8 cellular contexts compared by ENCODE assay signal in the genomic region with DNA sequence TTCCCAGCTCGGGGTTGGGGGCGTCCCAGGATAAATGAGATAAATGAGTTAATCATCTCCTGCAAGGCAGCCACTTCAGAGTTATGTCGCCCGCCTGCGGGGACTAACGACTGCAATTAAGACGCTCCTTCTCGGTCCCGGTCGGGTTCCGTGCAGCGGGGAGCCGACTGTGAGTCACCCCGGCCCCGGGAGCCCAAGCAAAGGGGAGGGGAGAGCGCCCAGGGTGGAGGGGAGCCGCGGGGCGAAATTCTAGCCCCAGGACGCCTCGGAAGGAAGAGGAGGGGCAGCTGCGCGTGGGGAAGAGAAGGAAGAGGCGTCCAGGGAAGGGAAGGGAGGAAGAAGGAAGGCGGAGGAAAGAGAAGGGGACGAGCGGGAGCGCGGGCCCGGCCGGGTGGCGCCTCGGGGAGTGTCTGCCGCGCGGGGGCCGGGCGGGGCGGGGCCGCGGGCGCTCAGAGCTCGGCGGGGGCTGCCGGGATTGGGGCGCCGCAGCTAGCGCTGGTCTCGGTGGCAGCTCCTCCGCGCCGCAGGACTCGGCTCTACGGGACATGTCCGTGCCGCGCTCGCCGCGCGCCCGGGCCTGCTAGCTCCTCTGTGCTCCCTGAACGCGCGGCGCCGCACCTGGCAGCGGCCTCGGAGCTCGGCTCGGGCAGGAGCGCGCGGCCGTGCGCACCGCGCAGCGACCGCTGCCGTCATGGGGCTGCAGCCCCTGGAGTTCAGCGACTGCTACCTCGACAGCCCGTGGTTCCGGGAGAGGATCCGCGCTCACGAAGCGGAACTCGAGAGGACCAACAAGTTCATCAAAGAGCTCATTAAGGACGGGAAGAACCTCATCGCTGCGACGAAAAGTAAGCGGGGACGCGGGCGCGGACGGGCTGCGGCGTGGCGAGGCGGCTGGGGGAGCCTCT. TPM values are rescaled to one million over a fixed set of nuclear protein-coding genes. Genes with fewer than 3 reads are reported as not detected.
A peak's percentile ranks its signal among the peaks of the same experiment; 100 is the strongest.
DNase-seq lines count a peak whose midpoint lies in the region; ATAC-seq and TF ChIP-seq lines count a peak whose summit lies in the region.

A gene with protein sequence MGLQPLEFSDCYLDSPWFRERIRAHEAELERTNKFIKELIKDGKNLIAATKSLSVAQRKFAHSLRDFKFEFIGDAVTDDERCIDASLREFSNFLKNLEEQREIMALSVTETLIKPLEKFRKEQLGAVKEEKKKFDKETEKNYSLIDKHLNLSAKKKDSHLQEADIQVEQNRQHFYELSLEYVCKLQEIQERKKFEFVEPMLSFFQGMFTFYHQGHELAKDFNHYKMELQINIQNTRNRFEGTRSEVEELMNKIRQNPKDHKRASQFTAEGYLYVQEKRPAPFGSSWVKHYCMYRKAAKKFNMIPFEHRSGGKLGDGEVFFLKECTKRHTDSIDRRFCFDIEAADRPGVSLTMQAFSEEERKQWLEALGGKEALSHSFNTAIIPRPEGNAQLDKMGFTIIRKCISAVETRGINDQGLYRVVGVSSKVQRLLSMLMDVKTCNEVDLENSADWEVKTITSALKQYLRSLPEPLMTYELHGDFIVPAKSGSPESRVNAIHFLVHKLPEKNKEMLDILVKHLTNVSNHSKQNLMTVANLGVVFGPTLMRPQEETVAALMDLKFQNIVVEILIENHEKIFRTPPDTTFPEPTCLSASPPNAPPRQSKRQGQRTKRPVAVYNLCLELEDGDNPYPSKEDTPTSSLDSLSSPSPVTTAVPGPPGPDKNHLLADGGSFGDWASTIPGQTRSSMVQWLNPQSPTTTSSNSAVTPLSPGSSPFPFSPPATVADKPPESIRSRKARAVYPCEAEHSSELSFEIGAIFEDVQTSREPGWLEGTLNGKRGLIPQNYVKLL (plus strand): TSS at position 478 of the 905 bp plus-strand sequence. CDS start 214 bp downstream, at position 692.

- peak within 1 kb of the TSS; percentile 61 for H3K27ac ChIP-seq in SK-N-MC
- H3K27ac ChIP-seq in trophoblast cell (ENCODE audit: low read depth, low read length) = peak within 1 kb of the TSS; percentile 89
- peak within 1 kb of the TSS; percentile 90 to 97 (median 94) for H3K27ac ChIP-seq in tibial nerve

- H2BK120ac ChIP-seq in trophoblast cell (ENCODE audit: insufficient read depth, low read length, poor library complexity) = peak within 1 kb of the TSS; percentile 99

- peak within 1 kb of the TSS; percentile 100 for H3K18ac ChIP-seq in trophoblast cell (ENCODE audit: low read length)

- peak within 1 kb of the TSS; percentile 98 for H2AFZ ChIP-seq in trophoblast cell (ENCODE audit: insufficient read depth, low read length, poor library complexity)

- peak in 1 of 2 donors; percentile 73 for TF ChIP-seq POLR2A in tibial nerve (IDR thresholded peaks at IDR 0.05)

- H2AK5ac ChIP-seq in trophoblast cell (ENCODE audit: low read length) = peak within 1 kb of the TSS; percentile 96

- H4K91ac ChIP-seq in trophoblast cell (ENCODE audit: low read depth, low read length) = peak within 1 kb of the TSS; percentile 94

- H3K27me3 ChIP-seq in trophoblast cell (ENCODE audit: insufficient read depth, low read length) (no peaks in the 10 kb centered on the region), tibial nerve (no peaks in the 10 kb centered on the region)

- peak within 1 kb of the TSS; percentile 97 for H2BK5ac ChIP-seq in trophoblast cell (ENCODE audit: low read depth, low read length, poor library complexity)

- no CpG with 5 or more reads among the region's 104 CpGs for WGBS in trophoblast cell (ENCODE audit: extremely low coverage, insufficient coverage, insufficient read length)
- 0 to 1% methylated on average over 68 to 83 of the region's 104 CpGs for WGBS in tibial nerve, 2 donors

- peaks cover 5 to 6% of the 10 kb centered on the region in 2 donors for H3K36me3 Mint-ChIP-seq in activated naive CD4-positive, alpha-beta T cell treated with anti-CD3 and anti-CD28 coated beads, Interleukin-2, amount 50 U/mL, for 72 hours
- no peaks in the 10 kb centered on the region for H3K36me3 Mint-ChIP-seq in glutamatergic neuron (ENCODE audit: unreplicated experiment)

- H3K4me1 ChIP-seq in trophoblast cell (ENCODE audit: control insufficient read depth in 1 of 2, insufficient read depth in 2 of 2, low read length in 2 of 2) = peaks cover 8 to 19% of the 10 kb centered on the region in 2 experiments
- peaks cover 0 to 32% (median 6%) of the 10 kb centered on the region in 4 donors for H3K4me1 ChIP-seq in tibial nerve

- TF ChIP-seq CTCF in glutamatergic neuron (IDR thresholded peaks at IDR 0.05; ENCODE audit: partially characterized antibody, unreplicated experiment) (no peak), tibial nerve (IDR thresholded peaks at IDR 0.05) (peak in 1 of 5 experiments; percentile 14)

- DNase-seq in CD1c-positive myeloid dendritic cell (ENCODE audit: extremely low spot score) = peak; percentile 81
- no peak for DNase-seq in SK-N-MC (ENCODE audit: low read depth, low spot score)
- peak; percentile 65 to 74 for DNase-seq in activated naive CD4-positive, alpha-beta T cell treated with anti-CD3 and anti-CD28 coated beads, Interleukin-2, amount 50 U/mL, for 72 hours (ENCODE audit: low spot score in 2 of 2)
- peak; percentile 71 for DNase-seq in glutamatergic neuron
- peak; percentile 49 to 68 for DNase-seq in trophoblast cell
- DNase-seq in tibial nerve (ENCODE audit: low spot score in 2 of 2) = peak; percentile 42 to 56

- TF ChIP-seq EP300 in tibial nerve (IDR thresholded peaks at IDR 0.05) = peak in 1 of 2 donors; percentile 81

- peaks cover 21% of the 10 kb centered on the region for H3K79me1 ChIP-seq in trophoblast cell (ENCODE audit: low read length)

- peak within 1 kb of the TSS; percentile 99 for H3K4me3 Mint-ChIP-seq in glutamatergic neuron (ENCODE audit: unreplicated experiment)

- peak within 1 kb of the TSS; percentile 73 for H4K12ac ChIP-seq in trophoblast cell (ENCODE audit: low read depth, low read length)

- peaks cover 18% of the 10 kb centered on the region for H3K79me2 ChIP-seq in trophoblast cell (ENCODE audit: control insufficient read depth, insufficient read depth, low read length, poor library complexity)

- H3K36me3 ChIP-seq in SK-N-MC (ENCODE audit: insufficient read depth, low read length) (no peaks in the 10 kb centered on the region), trophoblast cell (ENCODE audit: control insufficient read depth in 1 of 2, insufficient read depth in 2 of 2, low read length in 2 of 2) (no peaks in the 10 kb centered on the region), tibial nerve (no peaks in the 10 kb centered on the region)

- H2BK12ac ChIP-seq in trophoblast cell (ENCODE audit: low read length) = peak within 1 kb of the TSS; percentile 98

- no peaks in the 10 kb centered on the region for H3K9me3 Mint-ChIP-seq in activated naive CD4-positive, alpha-beta T cell treated with anti-CD3 and anti-CD28 coated beads, Interleukin-2, amount 50 U/mL, for 72 hours
- H3K9me3 Mint-ChIP-seq in glutamatergic neuron (ENCODE audit: unreplicated experiment) = peaks cover 19% of the 10 kb centered on the region

- peak within 1 kb of the TSS; percentile 79 for H3K4me2 ChIP-seq in trophoblast cell (ENCODE audit: low read length)

- peak within 1 kb of the TSS; percentile 77 for H3K9ac ChIP-seq in SK-N-MC (ENCODE audit: insufficient read length)
- peak within 1 kb of the TSS; percentile 96 for H3K9ac ChIP-seq in trophoblast cell (ENCODE audit: low read length)

- no peak within 1 kb of the TSS for H3K23ac ChIP-seq in trophoblast cell (ENCODE audit: low read length)

- H3K27me3 Mint-ChIP-seq in glutamatergic neuron (ENCODE audit: unreplicated experiment) = peaks cover 16% of the 10 kb centered on the region

- H3K4me3 ChIP-seq in SK-N-MC (peak within 1 kb of the TSS; percentile 91), trophoblast cell (ENCODE audit: low read depth, low read length) (peak within 1 kb of the TSS; percentile 97), tibial nerve (peak within 1 kb of the TSS; percentile 63 to 89 (median 74))

- ATAC-seq in GM19328 (IDR thresholded peaks at IDR 0.05; ENCODE audit: unreplicated experiment) (peak; percentile 56), HG03457 (IDR thresholded peaks at IDR 0.05; ENCODE audit: unreplicated experiment) (peak; percentile 37)
- peak; percentile 81 to 83 for ATAC-seq in activated naive CD4-positive, alpha-beta T cell treated with anti-CD3 and anti-CD28 coated beads, Interleukin-2, amount 50 U/mL, for 72 hours

- peak within 1 kb of the TSS; percentile 92 for H4K8ac ChIP-seq in trophoblast cell (ENCODE audit: low read depth, low read length)

- peaks cover 35% of the 10 kb centered on the region for H3K4me1 Mint-ChIP-seq in glutamatergic neuron (ENCODE audit: low read depth, unreplicated experiment)

- peak within 1 kb of the TSS; percentile 99 for H3K14ac ChIP-seq in trophoblast cell (ENCODE audit: low read length)

- H3K27ac Mint-ChIP-seq in activated naive CD4-positive, alpha-beta T cell treated with anti-CD3 and anti-CD28 coated beads, Interleukin-2, amount 50 U/mL, for 72 hours = peak within 1 kb of the TSS; percentile 39 to 85
- H3K27ac Mint-ChIP-seq in glutamatergic neuron (ENCODE audit: unreplicated experiment) = peak within 1 kb of the TSS; percentile 90

- H3K4ac ChIP-seq in trophoblast cell (ENCODE audit: low read depth, low read length) = peak within 1 kb of the TSS; percentile 99

- no peaks in the 10 kb centered on the region for H3K9me3 ChIP-seq in SK-N-MC (ENCODE audit: low read depth, low read length)
- no peaks in the 10 kb centered on the region for H3K9me3 ChIP-seq in trophoblast cell (ENCODE audit: insufficient read depth, low read depth, low read length)
- H3K9me3 ChIP-seq in tibial nerve = no peaks in the 10 kb centered on the region

RNA-seq across cellular contexts. Expression of the gene that starts here (rescaled TPM):
- total RNA-seq in activated naive CD4-positive, alpha-beta T cell treated with anti-CD3 and anti-CD28 coated beads, Interleukin-2, amount 50 U/mL, for 72 hours = 1 to 10 TPM; 2.9 to 6.4 TPM
- total RNA-seq in glutamatergic neuron (ENCODE audit: unreplicated experiment) (19.7 TPM), tibial nerve (100 to 1,000 TPM; 131 to 217 (median 206) TPM)
- polyA plus RNA-seq in trophoblast cell (2013) = 18.2 and 18.7 TPM in 2 replicates
